8 cellular contexts compared by ENCODE assay signal in genomic region chr6:33812669-33813068, GRCh38. TPM values are rescaled to one million over a fixed set of nuclear protein-coding genes. Genes with fewer than 3 reads are reported as not detected.
DNase-seq lines count a peak whose midpoint lies in the region; ATAC-seq, FAIRE-seq and TF ChIP-seq lines count a peak whose summit lies in the region.

No MANE protein-coding gene starts in this region.

- FAIRE-seq in HTR-8/SVneo (lab: Jason Lieb, UNC): no peak
- FAIRE-seq in H1 (lab: Jason Lieb, UNC): peak; percentile 86

- 19% methylated on average over 11 of the region's 11 CpGs; no CpG with 5 or more reads in 1 of the 2 experiments for WGBS in H1 (ENCODE audit: extremely low coverage in 1 of 2, insufficient coverage in 1 of 2, insufficient read length in 1 of 2, insufficient replicate concordance in 2 of 2, low coverage in 1 of 2, low lambda C conversion rate in 2 of 2, missing lambda C conversion rate in 1 of 2), 2 experiments

- peak overlapping the region; percentile 1 for H4K91ac ChIP-seq in H1 (replicated peaks; ENCODE audit: insufficient read length, low read length)

- peak overlapping the region; percentile 49 for H4K5ac ChIP-seq in H1 (ENCODE audit: insufficient read length, low read depth, low read length)

- peaks cover 2% of the 10 kb centered on the region for H3K23me2 ChIP-seq in H1 (ENCODE audit: low read depth, low read length)

- H4K20me1 ChIP-seq in H1 (replicated peaks in 1 of 2; ENCODE audit: control insufficient read depth in 1 of 2, insufficient read depth in 2 of 2, low read length in 2 of 2): no peaks in the 10 kb centered on the region

- peak; percentile 53 for ATAC-seq in mucosa of descending colon
- ATAC-seq in HG03342 (IDR thresholded peaks at IDR 0.05; ENCODE audit: unreplicated experiment): no peak
- no peak for ATAC-seq in GM18868 (IDR thresholded peaks at IDR 0.05; ENCODE audit: unreplicated experiment)
- no peak for ATAC-seq in GM21786 (IDR thresholded peaks at IDR 0.05; ENCODE audit: unreplicated experiment)

- peak overlapping the region; percentile 99 for H2BK12ac ChIP-seq in H1 (ENCODE audit: low read depth, low read length)

- H3K9ac ChIP-seq in H1 (replicated peaks in 1 of 4; ENCODE audit: extremely low read depth in 1 of 4, low read depth in 3 of 4, low read length in 3 of 4): no peak overlapping the region

- peak overlapping the region; percentile 88; the same call in 1 of the 2 replicates for H3K18ac ChIP-seq in H1 (ENCODE audit: extremely low read depth, low read length)

- TF ChIP-seq CTCF in H1 (IDR thresholded peaks at IDR 0.05; ENCODE audit: control extremely low read depth in 1 of 3, insufficient read depth in 1 of 3, low read depth in 1 of 3, low read length in 3 of 3): peak in 2 of 3 experiments; percentile 36 to 47; a peak in 3 of 4 replicates
- no peak for TF ChIP-seq CTCF in mucosa of descending colon (IDR thresholded peaks at IDR 0.05)

- H3K79me1 ChIP-seq in H1 (ENCODE audit: low read depth, low read length): 0 out of 2 replicates have a peak, but pooled peaks cover 3% of the 10 kb centered on the region

- H3K56ac ChIP-seq in H1 (replicated peaks; ENCODE audit: insufficient read length, low read depth, low read length): no peak overlapping the region

- DNase-seq in DMS79 treated with DMSO at 0.1 percent for 48 hours (lab: John Stamatoyannopoulos, UW): peak; percentile 85
- DNase-seq in HTR-8/SVneo (ENCODE audit: insufficient read length, low spot score): peak; percentile 65
- DNase-seq in SK-N-DZ (ENCODE audit: low spot score): peak; percentile 61
- DNase-seq in H1 (ENCODE audit: low read depth in 1 of 2, low spot score in 2 of 2): peak; percentile 71 to 91
- peak; percentile 35 to 66 (median 56) for DNase-seq in mucosa of descending colon

- no peak overlapping the region for H2BK15ac ChIP-seq in H1 (ENCODE audit: low read length)

- peaks cover 30 to 54% (median 38%) of the 10 kb centered on the region in 4 experiments for H3K4me1 ChIP-seq in H1 (replicated peaks in 1 of 4; ENCODE audit: control insufficient read depth in 3 of 4, insufficient read depth in 4 of 4, low read length in 3 of 4)
- no peaks in the 10 kb centered on the region for H3K4me1 ChIP-seq in mucosa of descending colon (ENCODE audit: low read depth)

- intact Hi-C loops in mucosa of descending colon (cut with DNase I, micrococcal nuclease): no loop called here

- no peaks in the 10 kb centered on the region for H3K27me3 ChIP-seq in H1 (replicated peaks in 1 of 4; ENCODE audit: control insufficient read depth in 3 of 4, extremely low read depth in 1 of 4, insufficient read depth in 3 of 4, low read length in 3 of 4)

- peak overlapping the region; percentile 13 to 14; a peak in 2 of 4 replicates for H3K4me2 ChIP-seq in H1 (ENCODE audit: insufficient read depth in 1 of 2, low read depth in 2 of 2, low read length in 2 of 2)

- peak; percentile 13 to 38; a peak in 2 of 4 replicates for TF ChIP-seq RAD21 in H1 (IDR thresholded peaks at IDR 0.05 in 1 of 2, conservative IDR thresholded peaks at IDR 0.05 in 1 of 2; ENCODE audit: low read depth in 2 of 2, low read length in 2 of 2)

- no peak overlapping the region for H3K27ac ChIP-seq in H1 (ENCODE audit: low read depth, low read length)

- H3K9me3 ChIP-seq in H1 (ENCODE audit: insufficient read depth in 2 of 2, low read depth in 1 of 2, low read length in 1 of 2) (no peaks in the 10 kb centered on the region), mucosa of descending colon (no peaks in the 10 kb centered on the region)

- H2AFZ ChIP-seq in H1 (ENCODE audit: low read length): no peak overlapping the region

- TF ChIP-seq EP300 in H1 (IDR thresholded peaks at IDR 0.05; ENCODE audit: borderline replicate concordance in 1 of 2, low read depth in 2 of 2, low read length in 2 of 2): no peak

- no peaks in the 10 kb centered on the region for H3K79me2 ChIP-seq in H1 (ENCODE audit: control insufficient read depth in 1 of 2, insufficient read depth in 2 of 2, low read length in 2 of 2)

- no peak overlapping the region for H3K4ac ChIP-seq in H1 (replicated peaks; ENCODE audit: insufficient read length, low read depth, low read length)

- POLR2A ChIA-PET in H1 (lab: Charles Lee; ENCODE audit: partially characterized antibody): interaction anchor here (0.6 to 1.9 kb wide), 7 partner anchors 14 to 101 kb away, joined by 3 to 9 read pairs (median 3); partner anchors contain the start of gene UQCC2

- H3K36me3 ChIP-seq in H1 (ENCODE audit: control insufficient read depth in 2 of 4, insufficient read depth in 4 of 4, low read length in 3 of 4) (no peaks in the 10 kb centered on the region), mucosa of descending colon (ENCODE audit: low read depth) (no peaks in the 10 kb centered on the region)

- TF ChIP-seq POLR2A in H1 (IDR thresholded peaks at IDR 0.05; ENCODE audit: control extremely low read depth in 1 of 2, low read depth in 2 of 2, low read length in 2 of 2): no peak

- no peak overlapping the region for H4K8ac ChIP-seq in H1 (ENCODE audit: extremely low read depth, insufficient read depth, low read length)

- H3K4me3 ChIP-seq in H1 (ENCODE audit: extremely low read depth in 1 of 4, insufficient read depth in 2 of 4, low read depth in 3 of 4, low read length in 4 of 4) (peak overlapping the region in 1 of 4 experiments; percentile 19; a peak in 1 of 8 replicates), mucosa of descending colon (no peak overlapping the region)

- peak overlapping the region; percentile 11; the same call in 1 of the 2 replicates for H2AK5ac ChIP-seq in H1 (ENCODE audit: low read depth, low read length)

- no peak overlapping the region for H2BK120ac ChIP-seq in H1 (replicated peaks; ENCODE audit: low read depth, low read length)

- CTCF ChIA-PET in H1 (lab: Charles Lee; ENCODE audit: partially characterized antibody): interaction anchor here (0.9 to 4.0 kb wide), 17 partner anchors 10 to 269 kb away, joined by 3 to 26 read pairs (median 5); partner anchors contain the start of gene MLN

- H2BK20ac ChIP-seq in H1 (ENCODE audit: low read length): no peak overlapping the region

- no peak overlapping the region for H3K14ac ChIP-seq in H1 (ENCODE audit: insufficient read length)

- H3K23ac ChIP-seq in H1 (ENCODE audit: insufficient read length): no peak overlapping the region

- H2BK5ac ChIP-seq in H1 (ENCODE audit: low read depth, low read length): peak overlapping the region; percentile 86; the same call in 1 of the 2 replicates

TF ChIP-seq in H1, 55 proteins besides CTCF, POLR2A, EP300 and RAD21:
- TF ChIP-seq SAP30 (IDR thresholded peaks at IDR 0.05; ENCODE audit: insufficient read depth, insufficient replicate concordance, low read length) (peak; percentile 82), POLR2AphosphoS5 (IDR thresholded peaks at IDR 0.05; ENCODE audit: low read depth, low read length) (no peak), CREB1 (IDR thresholded peaks at IDR 0.05) (no peak), TAF7 (optimal IDR thresholded peaks at IDR 0.05; ENCODE audit: borderline replicate concordance, low read depth, low read length) (peak; percentile 66), GABPA (IDR thresholded peaks at IDR 0.05; ENCODE audit: borderline replicate concordance, insufficient read depth, low read length) (peak; percentile 52; the same call in 1 of the 2 replicates), HDAC2 (IDR thresholded peaks at IDR 0.05; ENCODE audit: borderline replicate concordance in 1 of 2, low read depth in 2 of 2, low read length in 2 of 2) (peak; percentile 28 to 87; a peak in 1 of 4 replicates), MAFK (IDR thresholded peaks at IDR 0.05; ENCODE audit: low read depth, low read length) (no peak), MAX (IDR thresholded peaks at IDR 0.05) (peak; percentile 54; the same call in 1 of the 2 replicates), JUND (IDR thresholded peaks at IDR 0.05; ENCODE audit: low read length) (0 out of 2 replicates have a peak, but pooled peaks have one; percentile 10), TCF12 (IDR thresholded peaks at IDR 0.05; ENCODE audit: low read depth, low read length) (peak; percentile 86; the same call in 1 of the 2 replicates), EZH2 (IDR thresholded peaks at IDR 0.05; ENCODE audit: low read depth, low read length, severe bottlenecking) (no peak), SIN3A (conservative IDR thresholded peaks at IDR 0.05 in 1 of 2, IDR thresholded peaks at IDR 0.05 in 1 of 2; ENCODE audit: low read depth in 1 of 2, low read length in 2 of 2) (peak; percentile 87 to 98; a peak in 3 of 4 replicates)

RNA-seq across cellular contexts. Expression of gene MLN, which starts 8.9 kb away (rescaled TPM):
- not detected in 2 replicates for polyA plus RNA-seq in SK-N-DZ (2014; cell fraction: cytosol; rRNA removed)
- polyA plus RNA-seq in SK-N-DZ (2014; cell fraction: nucleus; rRNA removed): not detected in 2 replicates
- total RNA-seq in H1 (2021; fragmentation: NEBNext Ultra II Directional; extraction: Animal tissue kit (Norgen Biotek cat#: 25700)): not detected in 2 replicates
- 0.31 TPM in 1 of 2 replicates, not detected in the other for polyA plus RNA-seq in H1 (2011; rRNA removed)
- polyA plus RNA-seq in H1 (2011; cell fraction: cytosol; rRNA removed): not detected
- not detected for polyA plus RNA-seq in H1 (2011; cell fraction: nucleus; rRNA removed)
- polyA plus RNA-seq in H1 (2012, experiment 1 of 2): not detected in 4 replicates
- not detected for polyA plus RNA-seq in H1 (2012, experiment 2 of 2)
- polyA plus RNA-seq in H1 (2013, experiment 1 of 2): not detected
- not detected for polyA plus RNA-seq in H1 (2013, experiment 2 of 2)
- not detected in 2 replicates for polyA minus RNA-seq in H1 (2011; rRNA and poly(A)+ RNA removed)
- not detected for polyA minus RNA-seq in H1 (2011; cell fraction: cytosol; rRNA and poly(A)+ RNA removed)
- not detected for polyA minus RNA-seq in H1 (2011; cell fraction: nucleus; rRNA and poly(A)+ RNA removed)
- not detected for total RNA-seq in mucosa of descending colon

RNA-seq across cellular contexts. Expression of gene LEMD2, which starts 23.7 kb away (rescaled TPM):
- 48.5 and 52.3 TPM in 2 replicates for polyA plus RNA-seq in SK-N-DZ (2014; cell fraction: cytosol; rRNA removed)
- polyA plus RNA-seq in SK-N-DZ (2014; cell fraction: nucleus; rRNA removed): 107 and 111 TPM in 2 replicates
- 54.1 and 57.3 TPM in 2 replicates for total RNA-seq in H1 (2021; fragmentation: NEBNext Ultra II Directional; extraction: Animal tissue kit (Norgen Biotek cat#: 25700))
- 32.7 and 54.9 TPM in 2 replicates for polyA plus RNA-seq in H1 (2011; rRNA removed)
- polyA plus RNA-seq in H1 (2011; cell fraction: cytosol; rRNA removed): 58.9 TPM
- 127 TPM for polyA plus RNA-seq in H1 (2011; cell fraction: nucleus; rRNA removed)
- polyA plus RNA-seq in H1 (2012, experiment 1 of 2): 58.7 to 71.6 TPM (median 62.9 TPM) in 4 replicates
- polyA plus RNA-seq in H1 (2012, experiment 2 of 2): 48.3 TPM
- 44.0 TPM for polyA plus RNA-seq in H1 (2013, experiment 1 of 2)
- polyA plus RNA-seq in H1 (2013, experiment 2 of 2): 48.2 TPM
- polyA minus RNA-seq in H1 (2011; rRNA and poly(A)+ RNA removed): 47.6 and 60.5 TPM in 2 replicates
- polyA minus RNA-seq in H1 (2011; cell fraction: cytosol; rRNA and poly(A)+ RNA removed): 36.8 TPM
- 82.4 TPM for polyA minus RNA-seq in H1 (2011; cell fraction: nucleus; rRNA and poly(A)+ RNA removed)
- 10 to 100 TPM; 57.2 to 73.6 (median 59.6) TPM for total RNA-seq in mucosa of descending colon
